15 cellular contexts compared by ENCODE assay signal in genomic region chr10:23897864-23898263, GRCh38.
DNase-seq lines count a peak whose midpoint lies in the region; ATAC-seq and TF ChIP-seq lines count a peak whose summit lies in the region.
"Had no signal": no experiment of that assay in that cellular context is flagged by ENCODE, and none has a peak within 500 bp of the region (broad histone marks: within the 10 kb centered on the region; RNA-seq: fewer than 3 reads in every experiment).

No MANE protein-coding gene starts in this region.

- no peak overlapping the region for H3K4me3 ChIP-seq in heart left ventricle
- H3K4me3 ChIP-seq: BLaER1 had no signal

- TF ChIP-seq POLR2A in heart left ventricle (IDR thresholded peaks at IDR 0.05) = no peak

- intact Hi-C loops in heart left ventricle (cut with DNase I) = no loop called here
- intact Hi-C loops in cardiac septum (cut with DNase I) = no loop called here
- intact Hi-C loops in left ventricle myocardium superior (cut with micrococcal nuclease) = no loop called here

- peaks cover 0 to 7% (median 0%) of the 10 kb centered on the region in 12 donors for H3K9me3 ChIP-seq in heart left ventricle
- H3K9me3 ChIP-seq: Caco-2 had no signal

- WGBS in heart left ventricle, 4 donors = 51 to 82% (median 61%) methylated on average over 3 of the region's 3 CpGs

- ATAC-seq in heart left ventricle (peak in 3 of 4 donors; percentile 81 to 86 (median 85)), left ventricle myocardium superior (peak; percentile 81), HG02852 (IDR thresholded peaks at IDR 0.05; ENCODE audit: unreplicated experiment) (no peak)
- ATAC-seq: CD8-positive, alpha-beta T cell had no signal

- H3K36me3 ChIP-seq in heart left ventricle = no peaks in the 10 kb centered on the region
- H3K36me3 ChIP-seq: BLaER1 had no signal

- peaks cover 0 to 4% (median 0%) of the 10 kb centered on the region in 12 donors for H3K4me1 ChIP-seq in heart left ventricle
- H3K4me1 ChIP-seq: Caco-2 had no signal

- TF ChIP-seq CTCF in heart left ventricle (IDR thresholded peaks at IDR 0.05) = no peak

- H3K27ac ChIP-seq in heart left ventricle = no peak overlapping the region
- H3K27ac ChIP-seq: BLaER1, C4-2B had no signal

- no peaks in the 10 kb centered on the region for H3K27me3 ChIP-seq in heart left ventricle
- H3K27me3 ChIP-seq: BLaER1 had no signal

- no peak for DNase-seq in heart left ventricle
- no peak for DNase-seq in cardiac septum (ENCODE audit: low spot score)
- no peak for DNase-seq in left ventricle myocardium superior
- DNase-seq in left kidney (ENCODE audit: low read depth, low spot score) = peak; percentile 39
- DNase-seq in effector CD4-positive, alpha-beta T cell = no peak
- DNase-seq: Caco-2; CD4-positive, CD25-positive, alpha-beta regulatory T cell; CD8-positive, alpha-beta T cell; DMS153; DND-41; H7; HCEC 1CT had no signal
